In the genomic region with DNA sequence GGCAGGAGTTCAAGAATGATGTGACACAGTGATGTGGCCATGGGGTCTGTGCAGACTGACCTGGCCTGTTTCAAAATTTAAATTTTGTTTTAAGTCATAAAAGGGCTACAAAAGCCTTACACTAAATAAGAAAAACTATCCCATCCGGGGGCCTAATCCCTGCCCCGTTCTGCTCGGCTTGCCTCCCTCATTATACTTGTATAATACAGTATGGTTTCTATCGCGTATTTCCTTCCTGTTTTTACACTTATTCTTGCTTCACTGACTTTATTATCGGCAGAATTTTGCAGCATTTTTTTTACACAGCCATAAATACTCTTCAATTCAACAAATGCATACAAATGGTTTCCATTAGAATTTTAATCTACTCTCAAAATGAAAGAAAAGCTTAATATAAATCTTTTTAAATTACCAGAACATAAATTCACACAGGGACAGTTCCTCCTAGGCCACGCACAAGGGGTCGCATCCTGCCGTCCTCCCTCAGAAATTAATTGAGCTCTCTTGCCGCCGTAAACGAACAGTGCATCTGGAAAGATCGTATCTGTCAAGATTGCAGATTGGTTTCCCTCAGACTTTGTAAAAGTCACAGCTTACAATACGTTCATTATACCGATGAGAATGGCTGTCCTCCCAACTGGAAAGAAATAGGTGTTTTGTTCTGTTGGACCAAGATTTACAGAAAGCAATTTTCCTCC, we compare ENCODE assay signal across 28 cellular contexts.
DNase-seq lines count a peak whose midpoint lies in the region; ATAC-seq and TF ChIP-seq lines count a peak whose summit lies in the region.
"Had no signal": no experiment of that assay in that cellular context is flagged by ENCODE, and none has a peak within 500 bp of the region (broad histone marks: within the 10 kb centered on the region; RNA-seq: fewer than 3 reads in every experiment).

No MANE protein-coding gene starts in this region.

- H3K27me3 ChIP-seq in BLaER1 treated with 17β-estradiol and CSF1 and Interleukin-3, amounts not matched to agents 10 nM and 100 nM: peaks cover 0 to 43% (median 0%) of the 10 kb centered on the region in 11 experiments; a peak in 9 of 22 replicates
- H3K27me3 ChIP-seq: cardiac muscle cell, upper lobe of left lung had no signal

- no peak overlapping the region for H3K9ac ChIP-seq in BLaER1 treated with 17β-estradiol and CSF1 and Interleukin-3, amounts not matched to agents 10 nM and 100 nM

- no peak overlapping the region for H3K27ac ChIP-seq in BLaER1 treated with 17β-estradiol and CSF1 and Interleukin-3, amounts not matched to agents 10 nM and 100 nM
- H3K27ac ChIP-seq: C4-2B, cardiac muscle cell, coronary artery, neutrophil, prostate gland, upper lobe of left lung had no signal

- H3K27me3 Mint-ChIP-seq in nephron progenitor cell (ENCODE audit: low read depth, poor library complexity): peaks cover 3% of the 10 kb centered on the region
- H3K27me3 Mint-ChIP-seq: activated CD4-positive, alpha-beta memory T cell treated with anti-CD3 and anti-CD28 coated beads, Interleukin-2, amount 10 ng/mL, durations not matched to agents 7 days and 5 days; activated naive CD8-positive, alpha-beta T cell had no signal

- H3K9me3 ChIP-seq in BLaER1 treated with 17β-estradiol and CSF1 and Interleukin-3, amounts not matched to agents 10 nM and 100 nM (replicated peaks in 1 of 11): no peaks in the 10 kb centered on the region
- H3K9me3 ChIP-seq: neutrophil, prostate gland, upper lobe of left lung had no signal

- peaks cover 0 to 4% (median 0%) of the 10 kb centered on the region in 11 experiments; a peak in 2 of 22 replicates for H3K36me3 ChIP-seq in BLaER1 treated with 17β-estradiol and CSF1 and Interleukin-3, amounts not matched to agents 10 nM and 100 nM
- H3K36me3 ChIP-seq: cardiac muscle cell, neutrophil, prostate gland had no signal

- H4K20me1 ChIP-seq in BLaER1 treated with 17β-estradiol and CSF1 and Interleukin-3, amounts not matched to agents 10 nM and 100 nM: peaks cover 0 to 58% (median 18%) of the 10 kb centered on the region in 11 experiments; a peak in 11 of 22 replicates

- H3K4me2 ChIP-seq in BLaER1 treated with 17β-estradiol and CSF1 and Interleukin-3, amounts not matched to agents 10 nM and 100 nM: peak overlapping the region; percentile 54 to 81 (median 64)
- H3K4me2 ChIP-seq: GM23338 had no signal

- H3K4me3 Mint-ChIP-seq in nephron progenitor cell: no peak overlapping the region
- H3K4me3 Mint-ChIP-seq: activated CD4-positive, alpha-beta memory T cell treated with anti-CD3 and anti-CD28 coated beads, Interleukin-2, amount 10 ng/mL, durations not matched to agents 7 days and 5 days; activated naive CD8-positive, alpha-beta T cell; GM23338; stimulated activated memory B cell treated with anti-CD40 and anti-IgM and Interleukin-4, amounts not matched to agents 10 μg/mL and 1 μg/mL and 100 μg/mL, for 72 hours had no signal

- in situ Hi-C loops in KBM-7 (cut with MboI; ENCODE audit: low pct_unique_long_range_greater_than_20kb, low sequenced_read_pairs): no loop called here

- H3K36me3 Mint-ChIP-seq in nephron progenitor cell (ENCODE audit: low read depth): peaks cover 37% of the 10 kb centered on the region

- no peaks in the 10 kb centered on the region for H3K9me3 Mint-ChIP-seq in nephron progenitor cell
- H3K9me3 Mint-ChIP-seq: activated CD4-positive, alpha-beta memory T cell treated with anti-CD3 and anti-CD28 coated beads, Interleukin-2, amount 10 ng/mL, durations not matched to agents 7 days and 5 days; GM23338 had no signal

- DNase-seq in KBM-7 (peak; percentile 63), nephron progenitor cell (no peak), NCI-H69 (lab: John Stamatoyannopoulos, UW) (no peak), NCI-H748 (lab: John Stamatoyannopoulos, UW; ENCODE audit: unreplicated experiment) (no peak), SIG-M5 treated with dmso at 0.1 percent for 504 hours (lab: John Stamatoyannopoulos, UW; ENCODE audit: unreplicated experiment) (no peak), RKO (ENCODE audit: low spot score) (no peak)
- DNase-seq: activated CD4-positive, alpha-beta memory T cell treated with anti-CD3 and anti-CD28 coated beads, Interleukin-2, amount 10 ng/mL, durations not matched to agents 7 days and 5 days; activated CD4-positive, CD25-positive, alpha-beta regulatory T cell treated with anti-CD3 and anti-CD28 coated beads, Interleukin-2, amount 50 U/mL, for 72 hours; activated effector memory CD4-positive, alpha-beta T cell treated with Interleukin-2 at 50 U/mL for 16 hours; anterior cingulate cortex; DMS79; effector memory CD4-positive, alpha-beta T cell; GF-D8; NCI-H1092 treated with DMSO at 0.1 percent for 48 hours; NCI-H2029; NCI-H524 treated with DMSO at 0.1 percent for 48 hours; stimulated activated CD4-positive, alpha-beta T cell treated with anti-CD3 and anti-CD28 coated beads, Interleukin-4, amount 100 ng/mL, for 4 hours had no signal

- ATAC-seq in SK-N-SH treated with all-trans-retinoic acid at 6 μM for 48 hours: no peak
- ATAC-seq: GM23338; stimulated activated memory B cell treated with anti-CD40 and anti-IgM and Interleukin-4, amounts not matched to agents 10 μg/mL and 1 μg/mL and 100 μg/mL, for 72 hours had no signal

- no peak overlapping the region for H3K4me3 ChIP-seq in BLaER1 treated with 17β-estradiol and CSF1 and Interleukin-3, amounts not matched to agents 10 nM and 100 nM
- H3K4me3 ChIP-seq: cardiac muscle cell, coronary artery, GM23338, prostate gland, upper lobe of left lung had no signal

- peaks cover 63% of the 10 kb centered on the region for H3K4me1 Mint-ChIP-seq in nephron progenitor cell
- H3K4me1 Mint-ChIP-seq: activated CD4-positive, alpha-beta memory T cell treated with anti-CD3 and anti-CD28 coated beads, Interleukin-2, amount 10 ng/mL, durations not matched to agents 7 days and 5 days; GM23338 had no signal

- H3K4me1 ChIP-seq in BLaER1 treated with 17β-estradiol and CSF1 and Interleukin-3, amounts not matched to agents 10 nM and 100 nM: peaks cover 17 to 30% (median 25%) of the 10 kb centered on the region in 10 experiments
- H3K4me1 ChIP-seq: prostate gland, upper lobe of left lung had no signal

- peak overlapping the region; percentile 63 for H3K27ac Mint-ChIP-seq in nephron progenitor cell
- H3K27ac Mint-ChIP-seq: activated CD4-positive, alpha-beta memory T cell treated with anti-CD3 and anti-CD28 coated beads, Interleukin-2, amount 10 ng/mL, durations not matched to agents 7 days and 5 days; activated naive CD8-positive, alpha-beta T cell; GM23338; stimulated activated memory B cell treated with anti-CD40 and anti-IgM and Interleukin-4, amounts not matched to agents 10 μg/mL and 1 μg/mL and 100 μg/mL, for 72 hours had no signal

- no peak for TF ChIP-seq CTCF in nephron progenitor cell (IDR thresholded peaks at IDR 0.05)

TF ChIP-seq in SK-N-SH treated with all-trans-retinoic acid at 6 μM for 48 hours, 23 proteins besides CTCF, POLR2A, EP300 and RAD21:
- TF ChIP-seq, protein P1, sequence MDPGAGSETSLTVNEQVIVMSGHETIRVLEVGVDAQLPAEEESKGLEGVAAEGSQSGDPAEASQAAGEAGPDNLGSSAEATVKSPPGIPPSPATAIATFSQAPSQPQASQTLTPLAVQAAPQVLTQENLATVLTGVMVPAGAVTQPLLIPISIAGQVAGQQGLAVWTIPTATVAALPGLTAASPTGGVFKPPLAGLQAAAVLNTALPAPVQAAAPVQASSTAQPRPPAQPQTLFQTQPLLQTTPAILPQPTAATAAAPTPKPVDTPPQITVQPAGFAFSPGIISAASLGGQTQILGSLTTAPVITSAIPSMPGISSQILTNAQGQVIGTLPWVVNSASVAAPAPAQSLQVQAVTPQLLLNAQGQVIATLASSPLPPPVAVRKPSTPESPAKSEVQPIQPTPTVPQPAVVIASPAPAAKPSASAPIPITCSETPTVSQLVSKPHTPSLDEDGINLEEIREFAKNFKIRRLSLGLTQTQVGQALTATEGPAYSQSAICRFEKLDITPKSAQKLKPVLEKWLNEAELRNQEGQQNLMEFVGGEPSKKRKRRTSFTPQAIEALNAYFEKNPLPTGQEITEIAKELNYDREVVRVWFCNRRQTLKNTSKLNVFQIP (CRISPR knock-in tag; IDR thresholded peaks at IDR 0.05; ENCODE audit: borderline replicate concordance, low read depth): no peak
- peak; percentile 18; the same call in 1 of the 2 replicates for TF ChIP-seq TCF4 (CRISPR knock-in tag; IDR thresholded peaks at IDR 0.05; ENCODE audit: borderline replicate concordance)
